ENCODE assay signal across 8 cellular contexts in the genomic region with DNA sequence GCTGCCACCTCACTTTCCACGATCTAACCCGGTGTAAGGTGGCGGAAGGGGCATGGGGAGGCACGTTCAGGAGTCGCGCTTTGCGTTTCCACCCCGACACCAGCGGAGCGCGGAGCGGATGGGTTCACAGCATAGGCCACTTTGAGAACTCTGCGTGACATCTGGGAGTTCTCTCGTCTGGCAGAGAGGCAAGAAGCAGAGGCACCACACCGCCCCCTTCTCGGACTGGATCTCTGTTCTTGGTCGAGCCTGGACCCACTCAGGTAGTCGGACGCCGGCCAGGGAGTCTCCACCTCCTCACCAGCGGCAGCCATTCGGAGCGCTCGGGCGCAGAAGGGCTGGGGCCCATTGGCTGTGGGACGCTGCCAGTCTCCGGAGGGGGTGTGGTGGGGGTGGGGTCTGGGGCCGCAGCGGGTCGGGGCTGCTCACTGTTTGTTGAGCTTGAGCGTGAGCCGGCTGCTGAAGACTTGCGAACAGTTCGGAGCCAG. TPM values are rescaled to one million over a fixed set of nuclear protein-coding genes. Genes with fewer than 3 reads are reported as not detected.
A peak's percentile ranks its signal among the peaks of the same experiment; 100 is the strongest.
DNase-seq lines count a peak whose midpoint lies in the region; ATAC-seq, FAIRE-seq and TF ChIP-seq lines count a peak whose summit lies in the region.

Gene DACH2 (plus strand): TSS at position 428 of the 488 bp plus-strand sequence.

- CTCF ChIA-PET in AG04449 (lab: Yijun Ruan, JAX), result interaction anchor here (1.6 kb wide), 1 partner anchor 15 kb away, joined by 7 read pairs; no protein-coding TSS in a partner anchor

- no peak within 1 kb of the TSS for H3K27ac Mint-ChIP-seq in chondrocyte (ENCODE audit: unreplicated experiment)

- DNase-seq in AG04449 (ENCODE audit: low read depth, low spot score) (peak; percentile 4), T-helper 1 cell (peak in 4 of 5 donors; percentile 6 to 23 (median 14)), chondrocyte (ENCODE audit: low spot score) (peak; percentile 89), islet precursor cell (peak; percentile 95), GM12891 (ENCODE audit: insufficient read length, low spot score) (no peak)

- no peak within 1 kb of the TSS for H3K27ac ChIP-seq in skin epidermis

- peak; percentile 90 for ATAC-seq in GM19372 (IDR thresholded peaks at IDR 0.05; ENCODE audit: low read depth, unreplicated experiment)
- peak; percentile 97 for ATAC-seq in HG03460 (IDR thresholded peaks at IDR 0.05; ENCODE audit: unreplicated experiment)

- H3K4me1 Mint-ChIP-seq in chondrocyte (ENCODE audit: low read depth), result peaks cover 21% of the 10 kb centered on the region

- POLR2A ChIA-PET in AG04449 (lab: Yijun Ruan, JAX), result no interaction called here

- no peak for FAIRE-seq in GM12891 (lab: Jason Lieb, UNC)

- H3K4me3 Mint-ChIP-seq in chondrocyte (ENCODE audit: unreplicated experiment), result peak within 1 kb of the TSS; percentile 84

- no peak for TF ChIP-seq POLR2A in GM12891 (IDR thresholded peaks at IDR 0.05; ENCODE audit: low read depth, low read length)

- TF ChIP-seq CTCF in AG04449 (IDR thresholded peaks at IDR 0.05; ENCODE audit: insufficient read depth, low read length, missing control alignments) (no peak), chondrocyte (IDR thresholded peaks at IDR 0.05) (no peak)

- H3K27me3 Mint-ChIP-seq in chondrocyte (ENCODE audit: low read depth), result peaks cover 67% of the 10 kb centered on the region

- peaks cover 4% of the 10 kb centered on the region for H3K36me3 Mint-ChIP-seq in chondrocyte (ENCODE audit: low read depth)

- no peaks in the 10 kb centered on the region for H3K9me3 Mint-ChIP-seq in chondrocyte (ENCODE audit: low read depth)

- peak within 1 kb of the TSS; percentile 61 for H3K4me3 ChIP-seq in AG04449 (ENCODE audit: low read depth, low read length)
- peak within 1 kb of the TSS in 6 of 7 experiments; percentile 12 to 40 (median 27) for H3K4me3 ChIP-seq in skin epidermis

TF ChIP-seq in GM12891, 5 proteins besides CTCF, POLR2A, EP300 and RAD21:
- TF ChIP-seq SPI1 (IDR thresholded peaks at IDR 0.05; ENCODE audit: low read depth, low read length), result no peak
- TF ChIP-seq POU2F2 (IDR thresholded peaks at IDR 0.05; ENCODE audit: low read depth, low read length), result no peak
- TF ChIP-seq PAX5 (IDR thresholded peaks at IDR 0.05; ENCODE audit: insufficient read depth, low read length, severe bottlenecking), result no peak
- TF ChIP-seq POLR2AphosphoS5 (IDR thresholded peaks at IDR 0.05; ENCODE audit: low read depth, low read length), result no peak
- TF ChIP-seq TAF1 (IDR thresholded peaks at IDR 0.05; ENCODE audit: low read depth, low read length), result no peak

RNA-seq across cellular contexts. Expression of gene DACH2, which starts in this region (rescaled TPM):
- total RNA-seq in chondrocyte, result not detected in 3 replicates
- not detected for polyA plus RNA-seq in GM12891 (2012; ENCODE audit: low read depth, missing spikeins)

Comparison
In these comparisons a context has a peak if more than half of its experiments do, and no peak if none do; other contexts are left out.
1. Peak in DNase-seq in chondrocyte; RNA of the gene not detected or under 1 TPM.